Comparison of ENCODE assay signal across 9 cellular contexts in the genomic region with DNA sequence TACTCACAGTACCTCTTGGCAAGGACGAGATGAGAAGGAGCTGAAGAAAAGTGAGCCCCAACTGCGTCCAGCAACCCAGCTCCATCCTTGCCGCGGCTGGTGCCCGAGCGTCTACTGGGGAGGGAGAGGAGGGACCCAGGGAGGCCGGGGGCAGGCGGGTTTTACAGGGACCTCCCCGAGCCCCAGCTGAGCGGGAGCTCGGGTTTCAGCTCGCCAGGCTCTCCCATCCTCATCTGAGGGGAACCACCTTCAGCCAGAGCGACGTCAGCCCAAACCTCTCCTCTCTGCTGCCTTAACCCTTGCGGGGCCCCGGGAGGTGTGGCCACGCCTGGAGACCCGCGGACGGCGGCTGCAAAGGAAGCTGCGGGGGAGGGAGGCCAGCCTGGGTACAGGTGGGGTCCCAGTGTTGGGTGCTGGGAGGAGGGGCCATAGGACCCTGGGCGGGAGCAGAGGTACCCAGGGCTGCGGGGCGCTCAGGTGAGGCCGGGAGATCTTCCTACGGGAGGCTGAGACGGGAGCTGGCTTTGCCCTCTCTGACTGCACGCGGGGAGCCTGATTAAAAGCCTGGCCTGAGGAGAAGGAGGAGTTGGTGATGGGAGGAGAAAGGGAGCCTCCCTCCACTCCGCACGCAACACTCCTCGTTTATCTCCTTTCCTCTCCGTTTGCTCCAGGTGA. TPM values are rescaled to one million over a fixed set of nuclear protein-coding genes. Genes with fewer than 3 reads are reported as not detected.
DNase-seq lines count a peak whose midpoint lies in the region; ATAC-seq and TF ChIP-seq lines count a peak whose summit lies in the region.
"Had no signal": no experiment of that assay in that cellular context is flagged by ENCODE, and none has a peak within 500 bp of the region (broad histone marks: within the 10 kb centered on the region; RNA-seq: fewer than 3 reads in every experiment).

A gene with protein sequence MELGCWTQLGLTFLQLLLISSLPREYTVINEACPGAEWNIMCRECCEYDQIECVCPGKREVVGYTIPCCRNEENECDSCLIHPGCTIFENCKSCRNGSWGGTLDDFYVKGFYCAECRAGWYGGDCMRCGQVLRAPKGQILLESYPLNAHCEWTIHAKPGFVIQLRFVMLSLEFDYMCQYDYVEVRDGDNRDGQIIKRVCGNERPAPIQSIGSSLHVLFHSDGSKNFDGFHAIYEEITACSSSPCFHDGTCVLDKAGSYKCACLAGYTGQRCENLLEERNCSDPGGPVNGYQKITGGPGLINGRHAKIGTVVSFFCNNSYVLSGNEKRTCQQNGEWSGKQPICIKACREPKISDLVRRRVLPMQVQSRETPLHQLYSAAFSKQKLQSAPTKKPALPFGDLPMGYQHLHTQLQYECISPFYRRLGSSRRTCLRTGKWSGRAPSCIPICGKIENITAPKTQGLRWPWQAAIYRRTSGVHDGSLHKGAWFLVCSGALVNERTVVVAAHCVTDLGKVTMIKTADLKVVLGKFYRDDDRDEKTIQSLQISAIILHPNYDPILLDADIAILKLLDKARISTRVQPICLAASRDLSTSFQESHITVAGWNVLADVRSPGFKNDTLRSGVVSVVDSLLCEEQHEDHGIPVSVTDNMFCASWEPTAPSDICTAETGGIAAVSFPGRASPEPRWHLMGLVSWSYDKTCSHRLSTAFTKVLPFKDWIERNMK (minus strand): TSS at position 116 of the 675 bp plus-strand sequence. CDS start 31 bp downstream, at position 85.

- WGBS in psoas muscle, 3 donors = 3 to 5% (median 4%) methylated on average over 31 to 34 of the region's 34 CpGs

- DNase-seq in NCI-H510A treated with DMSO at 0.1 percent for 48 hours (lab: John Stamatoyannopoulos, UW) (peak; percentile 44), NCI-H510A (lab: John Stamatoyannopoulos, UW) (no peak), T-helper 17 cell (no peak), Right ventricle myocardium superior (peak; percentile 73), psoas muscle (peak; percentile 57 to 72)
- no peak for DNase-seq in stimulated activated CD4-positive, alpha-beta T cell treated with anti-CD3 and anti-CD28 coated beads, Interleukin-4, amount 100 ng/mL, for 1 hour

- H3K27ac Mint-ChIP-seq in T-helper 17 cell = peak within 1 kb of the TSS; percentile 16

- peaks cover 76% of the 10 kb centered on the region for H3K27me3 Mint-ChIP-seq in T-helper 17 cell

- H3K36me3 ChIP-seq in psoas muscle (ENCODE audit: insufficient read depth in 1 of 2, low read depth in 1 of 2) = no peaks in the 10 kb centered on the region

- intact Hi-C loops in Right ventricle myocardium superior (cut with DNase I) (no loop called here), psoas muscle (cut with DNase I) (no loop called here)

- H3K9me3 ChIP-seq in T-helper 17 cell (ENCODE audit: control insufficient read depth, low read length, poor library complexity, severe bottlenecking) = no peaks in the 10 kb centered on the region
- no peaks in the 10 kb centered on the region for H3K9me3 ChIP-seq in psoas muscle

- peaks cover 0 to 55% (median 7%) of the 10 kb centered on the region in 3 donors for H3K27me3 ChIP-seq in psoas muscle (ENCODE audit: insufficient read depth in 3 of 3, low read length in 2 of 3)

- no peak for ATAC-seq in T-helper 17 cell
- peak; percentile 91 for ATAC-seq in Right ventricle myocardium superior (ENCODE audit: poor library complexity)
- peak in 3 of 4 donors; percentile 36 to 61 (median 49) for ATAC-seq in psoas muscle
- ATAC-seq in HG03378 (IDR thresholded peaks at IDR 0.05; ENCODE audit: unreplicated experiment) = no peak
- ATAC-seq in GM19023 (IDR thresholded peaks at IDR 0.05; ENCODE audit: unreplicated experiment) = no peak

- TF ChIP-seq CTCF in psoas muscle (IDR thresholded peaks at IDR 0.05) = no peak

- no peak within 1 kb of the TSS for H3K27ac ChIP-seq in psoas muscle
- H3K27ac ChIP-seq: C4-2B had no signal

- H3K36me3 Mint-ChIP-seq in T-helper 17 cell (ENCODE audit: low read depth) = no peaks in the 10 kb centered on the region

- peak within 1 kb of the TSS; percentile 44 for H3K4me3 ChIP-seq in psoas muscle

- no peak within 1 kb of the TSS for H3K4me3 Mint-ChIP-seq in T-helper 17 cell

- peaks cover 3% of the 10 kb centered on the region for H3K4me1 Mint-ChIP-seq in T-helper 17 cell

- no peaks in the 10 kb centered on the region for H3K4me1 ChIP-seq in psoas muscle

RNA-seq across cellular contexts. Expression of the gene that starts here (rescaled TPM):
- total RNA-seq in T-helper 17 cell (not detected), Right ventricle myocardium superior (14.5 TPM), psoas muscle (1 to 10 TPM in 1 of 4 donors, under 1 TPM in 3; 0.37 to 1.9 (median 0.72) TPM)
- polyA plus RNA-seq in psoas muscle = under 1 TPM; 0.16 to 0.91 (median 0.72) TPM

Comparison
In these comparisons a context has a peak if more than half of its experiments do, and no peak if none do; other contexts are left out.
1. DNase-seq: peak in NCI-H510A treated with DMSO at 0.1 percent for 48 hours (single experiment), Right ventricle myocardium superior (single experiment) and psoas muscle (2 of 2); none in NCI-H510A (single experiment), T-helper 17 cell (0 of 3) and stimulated activated CD4-positive, alpha-beta T cell treated with anti-CD3 and anti-CD28 coated beads, Interleukin-4, amount 100 ng/mL, for 1 hour (single experiment).
2. ATAC-seq: peak in Right ventricle myocardium superior (single experiment) and psoas muscle (3 of 4); none in T-helper 17 cell (single experiment), HG03378 (single experiment) and GM19023 (single experiment).